26 cellular contexts compared by ENCODE assay signal in the genomic region with DNA sequence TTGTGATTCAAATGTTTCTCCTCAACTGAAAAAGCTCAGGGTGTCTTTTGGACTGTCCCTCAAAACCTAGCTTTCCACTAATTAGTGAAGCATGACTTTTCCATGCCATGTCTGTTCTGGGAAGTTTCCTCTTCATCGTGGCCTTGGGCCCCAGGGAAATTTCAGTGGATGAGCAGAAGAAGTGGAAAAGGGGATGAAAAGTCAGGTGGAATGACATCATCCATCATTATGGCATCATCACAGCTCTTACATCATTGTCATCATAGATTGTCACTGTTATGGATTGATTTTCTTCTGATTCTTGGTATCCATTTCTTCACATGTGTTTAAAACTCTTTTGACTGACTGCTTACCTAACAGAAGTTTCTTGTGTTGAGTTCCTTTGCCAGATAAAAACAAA. TPM values are rescaled to one million over a fixed set of nuclear protein-coding genes. Genes with fewer than 3 reads are reported as not detected.
DNase-seq lines count a peak whose midpoint lies in the region; ATAC-seq, FAIRE-seq and TF ChIP-seq lines count a peak whose summit lies in the region.
"Had no signal": no experiment of that assay in that cellular context is flagged by ENCODE, and none has a peak within 500 bp of the region (broad histone marks: within the 10 kb centered on the region; RNA-seq: fewer than 3 reads in every experiment).

No MANE protein-coding gene starts in this region.

- intact Hi-C loops in HepG2 (cut with micrococcal nuclease; ENCODE audit: unreplicated experiment) (no loop called here), right lobe of liver (cut with DNase I) (no loop called here), K562 (cut with micrococcal nuclease) (no loop called here), A673 (cut with micrococcal nuclease; ENCODE audit: unreplicated experiment) (no loop called here)

- H3K27me3 Mint-ChIP-seq in progenitor cell of endocrine pancreas: no peaks in the 10 kb centered on the region
- H3K27me3 Mint-ChIP-seq: CD4-positive, alpha-beta memory T cell; CD4-positive, CD25-positive, alpha-beta regulatory T cell; CD8-positive, alpha-beta memory T cell had no signal

- TF ChIP-seq POLR2A in HepG2 (IDR thresholded peaks at IDR 0.05; ENCODE audit: insufficient read depth in 1 of 2, low read depth in 2 of 2, low read length in 2 of 2) (no peak), right lobe of liver (IDR thresholded peaks at IDR 0.05) (no peak), K562 (conservative IDR thresholded peaks at IDR 0.05) (no peak)

- H3K4me2 ChIP-seq in HepG2 (ENCODE audit: low read depth, low read length) (no peak overlapping the region), K562 (ENCODE audit: insufficient read depth, low read length) (no peak overlapping the region)
- H3K4me2 ChIP-seq: A549, BLaER1 had no signal

- no peak overlapping the region for H2AFZ ChIP-seq in HepG2 (ENCODE audit: low read length)
- H2AFZ ChIP-seq in K562 (ENCODE audit: low read depth, low read length): no peak overlapping the region

- no peak for TF ChIP-seq EP300 in HepG2 (IDR thresholded peaks at IDR 0.05; ENCODE audit: low read depth in 2 of 2, low read length in 2 of 2)
- no peak for TF ChIP-seq EP300 in HepG2 (CRISPR knock-in tag; IDR thresholded peaks at IDR 0.05; ENCODE audit: borderline replicate concordance)
- no peak for TF ChIP-seq EP300 in K562 (IDR thresholded peaks at IDR 0.05; ENCODE audit: low read length)

- H3K36me3 Mint-ChIP-seq in progenitor cell of endocrine pancreas (ENCODE audit: insufficient read depth): peaks cover 17% of the 10 kb centered on the region

- no peak overlapping the region for H3K4me3 Mint-ChIP-seq in progenitor cell of endocrine pancreas (ENCODE audit: low read depth)
- H3K4me3 Mint-ChIP-seq: CD14-positive monocyte; CD4-positive, alpha-beta memory T cell; CD4-positive, CD25-positive, alpha-beta regulatory T cell; CD8-positive, alpha-beta memory T cell had no signal

- H3K9me3 ChIP-seq in HepG2 (ENCODE audit: low read length) (no peaks in the 10 kb centered on the region), right lobe of liver (no peaks in the 10 kb centered on the region), K562 (replicated peaks; ENCODE audit: control insufficient read depth, insufficient read depth, low read depth, low read length) (no peaks in the 10 kb centered on the region), A673 (ENCODE audit: low read depth, low read length, poor library complexity, severe bottlenecking) (no peaks in the 10 kb centered on the region)
- H3K9me3 ChIP-seq: A549, BE2C, BLaER1 had no signal

- no peak for ATAC-seq in HepG2
- ATAC-seq in right lobe of liver: no peak
- no peak for ATAC-seq in K562
- no peak for ATAC-seq in GM21515 (IDR thresholded peaks at IDR 0.05; ENCODE audit: unreplicated experiment)
- ATAC-seq: A549 had no signal

- H3K36me3 ChIP-seq in HepG2 (replicated peaks in 1 of 2; ENCODE audit: control insufficient read depth in 1 of 2, insufficient read depth in 2 of 2, low read length in 2 of 2): peaks cover 0 to 3% of the 10 kb centered on the region in 2 experiments; a peak in 1 of 5 replicates
- no peaks in the 10 kb centered on the region for H3K36me3 ChIP-seq in right lobe of liver
- H3K36me3 ChIP-seq in K562 (ENCODE audit: control insufficient read depth, insufficient read depth, low read length): no peaks in the 10 kb centered on the region
- no peaks in the 10 kb centered on the region for H3K36me3 ChIP-seq in A673 (ENCODE audit: insufficient read depth, low read length, poor library complexity, severe bottlenecking)
- H3K36me3 ChIP-seq: BE2C had no signal

- TF ChIP-seq CTCF in HepG2 (CRISPR knock-in tag; IDR thresholded peaks at IDR 0.05) (no peak), right lobe of liver (IDR thresholded peaks at IDR 0.05) (no peak), K562 (IDR thresholded peaks at IDR 0.05 in 2 of 3, conservative IDR thresholded peaks at IDR 0.05 in 1 of 3; ENCODE audit: insufficient read depth in 2 of 3, low read depth in 1 of 3, low read length in 3 of 3) (no peak), progenitor cell of endocrine pancreas (IDR thresholded peaks at IDR 0.05; ENCODE audit: unreplicated experiment) (no peak), A673 (conservative IDR thresholded peaks at IDR 0.05; ENCODE audit: low read depth, low read length) (no peak)

- in situ Hi-C loops in HepG2 (cut with HindIII; ENCODE audit: extremely low pct_ligation_motif_present, low pct_unique_long_range_greater_than_20kb): no loop called here
- in situ Hi-C loops in K562 (cut with MboI): no loop called here

- CTCF ChIA-PET in HepG2 (lab: Yijun Ruan, JAX; ENCODE audit: low intra/inter-chr PET ratio, low total read pairs): no interaction called here
- CTCF ChIA-PET in K562 (lab: Yijun Ruan, JAX; ENCODE audit: low intra/inter-chr PET ratio): no interaction called here
- CTCF ChIA-PET in A673 (lab: Charles Lee): no interaction called here

- POLR2A ChIA-PET in HepG2 (lab: Yijun Ruan, JAX): no interaction called here
- POLR2A ChIA-PET in K562 (lab: Yijun Ruan, JAX): interaction anchor here (0.9 to 1.2 kb wide), 2 partner anchors 10 to 37 kb away, joined by 3 to 8 read pairs; a partner anchor contains a TSS
- POLR2A ChIA-PET in A673 (lab: Charles Lee; ENCODE audit: low non-redundant PET): interaction anchor here (0.7 kb wide), 1 partner anchor 10 kb away, joined by 3 read pairs; a partner anchor contains a TSS

- H3K9me1 ChIP-seq in K562 (ENCODE audit: control insufficient read depth, insufficient read depth, low read length): no peaks in the 10 kb centered on the region

- no peak overlapping the region for H3K27ac ChIP-seq in HepG2 (ENCODE audit: extremely low read length, insufficient read depth, low read length)
- no peak overlapping the region for H3K27ac ChIP-seq in right lobe of liver
- H3K27ac ChIP-seq in K562 (ENCODE audit: extremely low read depth, low read depth, low read length): no peak overlapping the region
- H3K27ac ChIP-seq in A673 (ENCODE audit: low read depth, low read length, poor library complexity, severe bottlenecking): no peak overlapping the region
- H3K27ac ChIP-seq: 22Rv1, A549, BLaER1 had no signal

- H3K9ac ChIP-seq in HepG2 (ENCODE audit: insufficient read depth, low read depth, low read length) (no peak overlapping the region), K562 (ENCODE audit: insufficient read depth in 1 of 2, low read depth in 2 of 2, low read length in 2 of 2) (no peak overlapping the region)
- H3K9ac ChIP-seq: BLaER1 had no signal

- no peak for DNase-seq in HepG2 (ENCODE audit: low spot score)
- no peak for DNase-seq in right lobe of liver
- no peak for DNase-seq in K562 (ENCODE audit: extremely low read depth in 1 of 4, low spot score in 3 of 4)
- DNase-seq in progenitor cell of endocrine pancreas (ENCODE audit: low spot score, unreplicated experiment): no peak
- DNase-seq in A673 (ENCODE audit: low spot score): no peak
- DNase-seq: ACHN; BE2C; C1 segment of cervical spinal cord; CD4-positive, alpha-beta memory T cell; CD4-positive, CD25-positive, alpha-beta regulatory T cell; CD8-positive, alpha-beta memory T cell; COR-L47; DMS 273 treated with DMSO at 0.1 percent for 48 hours; DMS153; DMS53; DMS79; DND-41; GF-D8 had no signal

- H3K27ac Mint-ChIP-seq in progenitor cell of endocrine pancreas: peak overlapping the region; percentile 29
- H3K27ac Mint-ChIP-seq: CD4-positive, alpha-beta memory T cell; CD4-positive, CD25-positive, alpha-beta regulatory T cell; CD8-positive, alpha-beta memory T cell had no signal

- TF ChIP-seq RAD21 in HepG2 (CRISPR knock-in tag; IDR thresholded peaks at IDR 0.05) (no peak), K562 (CRISPR knock-in tag; conservative IDR thresholded peaks at IDR 0.05 in 1 of 2, IDR thresholded peaks at IDR 0.05 in 1 of 2) (no peak)

- BruUV-seq in HepG2 (replicated peaks; lab: Mats Ljungman, UMichigan): no TSS peak
- BruUV-seq in K562 (replicated peaks; lab: Mats Ljungman, UMichigan): no TSS peak
- no TSS peak for BruUV-seq in A673 (replicated peaks; lab: Mats Ljungman, UMichigan)

- H3K27me3 ChIP-seq in HepG2 (ENCODE audit: control insufficient read depth in 1 of 2, insufficient read depth in 2 of 2, low read length in 2 of 2): no peaks in the 10 kb centered on the region
- H3K27me3 ChIP-seq in right lobe of liver: no peaks in the 10 kb centered on the region
- no peaks in the 10 kb centered on the region for H3K27me3 ChIP-seq in K562 (ENCODE audit: control insufficient read depth in 2 of 2, insufficient read depth in 2 of 2, low read length in 2 of 2)
- H3K27me3 ChIP-seq in A673 (replicated peaks; ENCODE audit: insufficient read depth, low read depth, low read length, poor library complexity): no peaks in the 10 kb centered on the region
- H3K27me3 ChIP-seq: BE2C, BLaER1 had no signal

- FAIRE-seq in HepG2 (lab: Jason Lieb, UNC): no peak
- FAIRE-seq in K562 (lab: Jason Lieb, UNC): no peak
- FAIRE-seq: A549, G401.6, GM12892, GM18507 had no signal

- H3K4me1 Mint-ChIP-seq in progenitor cell of endocrine pancreas (ENCODE audit: low read depth): no peaks in the 10 kb centered on the region
- H3K4me1 Mint-ChIP-seq: CD14-positive monocyte; CD4-positive, alpha-beta memory T cell; CD8-positive, alpha-beta memory T cell had no signal

- no peaks in the 10 kb centered on the region for H3K9me3 Mint-ChIP-seq in progenitor cell of endocrine pancreas (ENCODE audit: low read depth)
- H3K9me3 Mint-ChIP-seq: CD4-positive, alpha-beta memory T cell; CD4-positive, CD25-positive, alpha-beta regulatory T cell; CD8-positive, alpha-beta memory T cell had no signal

- H3K4me1 ChIP-seq in HepG2 (ENCODE audit: insufficient read depth, low read length) (no peaks in the 10 kb centered on the region), right lobe of liver (no peaks in the 10 kb centered on the region), K562 (replicated peaks in 1 of 2; ENCODE audit: control insufficient read depth in 2 of 2, insufficient read depth in 2 of 2, low read length in 2 of 2) (no peaks in the 10 kb centered on the region; a peak in 1 of 5 replicates), A673 (ENCODE audit: insufficient read depth, low read length, poor library complexity, severe bottlenecking) (peaks cover 5% of the 10 kb centered on the region)
- H3K4me1 ChIP-seq: A549, BE2C, BLaER1 had no signal

- H3K79me2 ChIP-seq in HepG2 (ENCODE audit: insufficient read depth, low read length) (no peaks in the 10 kb centered on the region), K562 (ENCODE audit: control insufficient read depth, insufficient read depth, low read length) (no peaks in the 10 kb centered on the region)

- H4K20me1 ChIP-seq in HepG2 (ENCODE audit: insufficient read depth, low read length): no peaks in the 10 kb centered on the region
- H4K20me1 ChIP-seq in K562 (replicated peaks; ENCODE audit: control insufficient read depth, insufficient read depth, low read length): no peaks in the 10 kb centered on the region
- H4K20me1 ChIP-seq: BLaER1 had no signal

- 100% methylated on average over 1 of the region's 1 CpG for WGBS in HepG2 (ENCODE audit: low lambda C conversion rate)
- no CpG with 5 or more reads among the region's 1 CpG for WGBS in right lobe of liver (ENCODE audit: insufficient coverage, low coverage, low lambda C conversion rate, missing lambda C conversion rate)
- 29% methylated on average over 1 of the region's 1 CpG for WGBS in K562 (ENCODE audit: insufficient coverage, low coverage, missing lambda C conversion rate)

- H3K4me3 ChIP-seq in HepG2 (replicated peaks in 1 of 3; ENCODE audit: insufficient read depth in 1 of 3, low read depth in 2 of 3, low read length in 3 of 3): no peak overlapping the region
- no peak overlapping the region for H3K4me3 ChIP-seq in right lobe of liver
- no peak overlapping the region for H3K4me3 ChIP-seq in K562
- H3K4me3 ChIP-seq in A673 (ENCODE audit: low read depth, low read length, poor library complexity, severe bottlenecking): no peak overlapping the region
- H3K4me3 ChIP-seq: A549, BLaER1 had no signal

RNA-seq across cellular contexts. Expression of a gene that starts 26.2 kb away (rescaled TPM):
- total RNA-seq in HepG2 (2016; rRNA removed; fragmentation: Illumina TruSeq; extraction: Trizol) (15.3 and 20.1 TPM in 2 replicates), right lobe of liver (10 to 100 TPM; 14.5 to 30.5 (median 24.1) TPM), K562 (2014; rRNA removed) (57.4 and 68.7 TPM in 2 replicates), K562 (2014; rRNA removed; fragmentation: Illumina TruSeq; extraction: Trizol) (13.3 and 15.8 TPM in 2 replicates), K562 (2015; rRNA removed; fragmentation: Illumina TruSeq; extraction: Trizol) (30.9 and 31.6 TPM in 2 replicates), K562 (2021) (45.8 and 47.3 TPM in 2 replicates), progenitor cell of endocrine pancreas (20.3 and 23.0 TPM in 2 replicates), A673 (2021) (57.9 and 63.8 TPM in 2 replicates)
- 2.2 and 3.3 TPM in 2 replicates for total RNA-seq in HepG2 (2016; cell fraction: cytosol; rRNA removed; fragmentation: Illumina TruSeq; extraction: Trizol; ENCODE audit: low read depth)
- total RNA-seq in HepG2 (2016; cell fraction: insoluble cytoplasmic fraction; rRNA removed; fragmentation: Illumina TruSeq; extraction: Trizol): 15.0 and 19.2 TPM in 2 replicates
- 5.4 and 5.5 TPM in 2 replicates for total RNA-seq in HepG2 (2016; cell fraction: membrane; rRNA removed; fragmentation: Illumina TruSeq; extraction: Trizol)
- total RNA-seq in HepG2 (2016; cell fraction: nucleus; rRNA removed; fragmentation: Illumina TruSeq; extraction: Trizol): 16.8 and 19.8 TPM in 2 replicates
- polyA plus RNA-seq in HepG2 (2011; rRNA removed) (20.6 and 27.7 TPM in 2 replicates), K562 (2011; rRNA removed) (19.3 and 27.7 TPM in 2 replicates), K562 (2014; fragmentation: Illumina TruSeq; extraction: Trizol) (28.2 and 30.0 TPM in 2 replicates), K562 (2014; fragmentation: Nextera tagmentation; extraction: Ambion mirVana) (1 to 10 TPM; 5.5 to 6.5 TPM), K562 (2014; rRNA removed) (34.7 and 43.0 TPM in 2 replicates)
- polyA plus RNA-seq in HepG2 (2011; cell fraction: cytosol; rRNA removed): 11.3 and 15.1 TPM in 2 replicates
- polyA plus RNA-seq in HepG2 (2011; cell fraction: nucleus; rRNA removed): 130 and 140 TPM in 2 replicates
- 9.3 and 11.3 TPM in 2 replicates for polyA plus RNA-seq in HepG2 (2012)
- 2.0 and 2.1 TPM in 2 replicates for polyA plus RNA-seq in HepG2 (2016; cell fraction: cytosol; fragmentation: Illumina TruSeq; extraction: Trizol; ENCODE audit: low read depth)
- 14.4 and 15.2 TPM in 2 replicates for polyA plus RNA-seq in HepG2 (2016; cell fraction: insoluble cytoplasmic fraction; fragmentation: Illumina TruSeq; extraction: Trizol; ENCODE audit: low read depth)
- 3.7 TPM in 2 replicates for polyA plus RNA-seq in HepG2 (2016; cell fraction: membrane; fragmentation: Illumina TruSeq; extraction: Trizol; ENCODE audit: low read depth)
- 38.8 and 42.1 TPM in 2 replicates for polyA plus RNA-seq in HepG2 (2016; cell fraction: nucleus; fragmentation: Illumina TruSeq; extraction: Trizol; ENCODE audit: insufficient read depth, low read depth)
- polyA minus RNA-seq in HepG2 (2011; rRNA and poly(A)+ RNA removed; ENCODE audit: low replicate concordance): 31.0 and 50.1 TPM in 2 replicates
- 12.0 and 12.5 TPM in 2 replicates for polyA minus RNA-seq in HepG2 (2011; cell fraction: cytosol; rRNA and poly(A)+ RNA removed)
- polyA minus RNA-seq in HepG2 (2011; cell fraction: nucleus; rRNA and poly(A)+ RNA removed): 12.9 and 13.9 TPM in 2 replicates
- total RNA-seq in K562 (2011; cell fraction: chromatin; rRNA removed; ENCODE audit: low replicate concordance): 17.4 and 51.8 TPM in 2 replicates
- total RNA-seq in K562 (2011; cell fraction: nucleolus; rRNA removed): 53.4 and 56.5 TPM in 2 replicates
- total RNA-seq in K562 (2011; cell fraction: nucleoplasm; rRNA removed): 27.6 and 32.3 TPM in 2 replicates
- 29.0 and 63.4 TPM in 2 replicates for polyA plus RNA-seq in K562 (2011; cell fraction: cytosol; rRNA removed)
- 98.1 and 179 TPM in 2 replicates for polyA plus RNA-seq in K562 (2011; cell fraction: nucleus; rRNA removed)
- polyA plus RNA-seq in K562 (2012): 24.2 and 27.5 TPM in 2 replicates
- polyA minus RNA-seq in K562 (2011; rRNA and poly(A)+ RNA removed): 10.9 and 14.8 TPM in 2 replicates
- polyA minus RNA-seq in K562 (2011; cell fraction: cytosol; rRNA and poly(A)+ RNA removed): 27.6 and 28.3 TPM in 2 replicates
- polyA minus RNA-seq in K562 (2011; cell fraction: nucleus; rRNA and poly(A)+ RNA removed): 23.2 and 23.7 TPM in 2 replicates

RNA-seq across cellular contexts. Expression of a gene that starts 36.2 kb away (rescaled TPM):
- total RNA-seq in HepG2 (2016; rRNA removed; fragmentation: Illumina TruSeq; extraction: Trizol): 127 and 129 TPM in 2 replicates
- 100 and 107 TPM in 2 replicates for total RNA-seq in HepG2 (2016; cell fraction: cytosol; rRNA removed; fragmentation: Illumina TruSeq; extraction: Trizol; ENCODE audit: low read depth)
- total RNA-seq in HepG2 (2016; cell fraction: insoluble cytoplasmic fraction; rRNA removed; fragmentation: Illumina TruSeq; extraction: Trizol): 120 and 139 TPM in 2 replicates
- 129 and 137 TPM in 2 replicates for total RNA-seq in HepG2 (2016; cell fraction: membrane; rRNA removed; fragmentation: Illumina TruSeq; extraction: Trizol)
- total RNA-seq in HepG2 (2016; cell fraction: nucleus; rRNA removed; fragmentation: Illumina TruSeq; extraction: Trizol): 38.1 and 46.3 TPM in 2 replicates
- polyA plus RNA-seq in HepG2 (2011; rRNA removed): 130 and 154 TPM in 2 replicates
- polyA plus RNA-seq in HepG2 (2011; cell fraction: cytosol; rRNA removed): 136 and 140 TPM in 2 replicates
- polyA plus RNA-seq in HepG2 (2011; cell fraction: nucleus; rRNA removed): 41.3 and 46.6 TPM in 2 replicates
- polyA plus RNA-seq in HepG2 (2012): 81.4 and 137 TPM in 2 replicates
- 129 and 144 TPM in 2 replicates for polyA plus RNA-seq in HepG2 (2016; cell fraction: cytosol; fragmentation: Illumina TruSeq; extraction: Trizol; ENCODE audit: low read depth)
- 157 and 159 TPM in 2 replicates for polyA plus RNA-seq in HepG2 (2016; cell fraction: insoluble cytoplasmic fraction; fragmentation: Illumina TruSeq; extraction: Trizol; ENCODE audit: low read depth)
- 161 and 164 TPM in 2 replicates for polyA plus RNA-seq in HepG2 (2016; cell fraction: membrane; fragmentation: Illumina TruSeq; extraction: Trizol; ENCODE audit: low read depth)
- polyA plus RNA-seq in HepG2 (2016; cell fraction: nucleus; fragmentation: Illumina TruSeq; extraction: Trizol; ENCODE audit: insufficient read depth, low read depth): 79.1 and 91.5 TPM in 2 replicates
- polyA minus RNA-seq in HepG2 (2011; rRNA and poly(A)+ RNA removed; ENCODE audit: low replicate concordance): 66.1 and 174 TPM in 2 replicates
- 29.3 and 33.8 TPM in 2 replicates for polyA minus RNA-seq in HepG2 (2011; cell fraction: cytosol; rRNA and poly(A)+ RNA removed)
- polyA minus RNA-seq in HepG2 (2011; cell fraction: nucleus; rRNA and poly(A)+ RNA removed): 14.4 and 17.7 TPM in 2 replicates
- total RNA-seq in right lobe of liver: 100 to 1,000 TPM in 2 of 6 experiments, 10 to 100 TPM in 4; 30.6 to 227 (median 32.8) TPM
- total RNA-seq in K562 (2011; cell fraction: chromatin; rRNA removed; ENCODE audit: low replicate concordance): 16.1 and 36.9 TPM in 2 replicates
- total RNA-seq in K562 (2011; cell fraction: nucleolus; rRNA removed): 41.2 and 47.9 TPM in 2 replicates
- total RNA-seq in K562 (2011; cell fraction: nucleoplasm; rRNA removed): 32.6 and 42.2 TPM in 2 replicates
- 164 and 284 TPM in 2 replicates for total RNA-seq in K562 (2014; rRNA removed)
- total RNA-seq in K562 (2014; rRNA removed; fragmentation: Illumina TruSeq; extraction: Trizol): 63.0 and 98.5 TPM in 2 replicates
- 115 and 130 TPM in 2 replicates for total RNA-seq in K562 (2015; rRNA removed; fragmentation: Illumina TruSeq; extraction: Trizol)
- total RNA-seq in K562 (2021): 95.9 and 109 TPM in 2 replicates
- 151 and 169 TPM in 2 replicates for polyA plus RNA-seq in K562 (2011; rRNA removed)
- 153 and 227 TPM in 2 replicates for polyA plus RNA-seq in K562 (2011; cell fraction: cytosol; rRNA removed)
- polyA plus RNA-seq in K562 (2011; cell fraction: nucleus; rRNA removed): 87.2 and 100 TPM in 2 replicates
- 146 and 190 TPM in 2 replicates for polyA plus RNA-seq in K562 (2012)
- 205 and 214 TPM in 2 replicates for polyA plus RNA-seq in K562 (2014; fragmentation: Illumina TruSeq; extraction: Trizol)
- polyA plus RNA-seq in K562 (2014; fragmentation: Nextera tagmentation; extraction: Ambion mirVana): 100 to 1,000 TPM; 416 to 441 TPM
- 197 and 206 TPM in 2 replicates for polyA plus RNA-seq in K562 (2014; rRNA removed)
- 24.1 and 41.5 TPM in 2 replicates for polyA minus RNA-seq in K562 (2011; rRNA and poly(A)+ RNA removed)
- 58.9 and 66.1 TPM in 2 replicates for polyA minus RNA-seq in K562 (2011; cell fraction: cytosol; rRNA and poly(A)+ RNA removed)
- polyA minus RNA-seq in K562 (2011; cell fraction: nucleus; rRNA and poly(A)+ RNA removed): 14.9 and 21.1 TPM in 2 replicates
- 78.4 and 90.1 TPM in 2 replicates for total RNA-seq in progenitor cell of endocrine pancreas
- total RNA-seq in A673 (2021): 137 and 140 TPM in 2 replicates

RNA-seq across cellular contexts. Expression of a gene that starts 57.2 kb away (rescaled TPM):
- total RNA-seq in HepG2 (2016; rRNA removed; fragmentation: Illumina TruSeq; extraction: Trizol) (0.27 and 0.33 TPM in 2 replicates), right lobe of liver (1 to 10 TPM in 5 of 6 experiments, under 1 TPM in 1; 0.98 to 3.7 (median 1.7) TPM), K562 (2014; rRNA removed) (1.0 and 1.3 TPM in 2 replicates), K562 (2014; rRNA removed; fragmentation: Illumina TruSeq; extraction: Trizol) (0.22 and 0.25 TPM in 2 replicates), K562 (2015; rRNA removed; fragmentation: Illumina TruSeq; extraction: Trizol) (0.25 and 0.57 TPM in 2 replicates), K562 (2021) (3.5 and 3.7 TPM in 2 replicates), progenitor cell of endocrine pancreas (30.9 and 34.6 TPM in 2 replicates), A673 (2021) (9.8 and 13.7 TPM in 2 replicates)
- total RNA-seq in HepG2 (2016; cell fraction: cytosol; rRNA removed; fragmentation: Illumina TruSeq; extraction: Trizol; ENCODE audit: low read depth): 0.10 and 0.35 TPM in 2 replicates
- total RNA-seq in HepG2 (2016; cell fraction: insoluble cytoplasmic fraction; rRNA removed; fragmentation: Illumina TruSeq; extraction: Trizol): 0.22 and 0.28 TPM in 2 replicates
- 0.09 and 0.14 TPM in 2 replicates for total RNA-seq in HepG2 (2016; cell fraction: membrane; rRNA removed; fragmentation: Illumina TruSeq; extraction: Trizol)
- total RNA-seq in HepG2 (2016; cell fraction: nucleus; rRNA removed; fragmentation: Illumina TruSeq; extraction: Trizol): 0.28 and 0.37 TPM in 2 replicates
- polyA plus RNA-seq in HepG2 (2011; rRNA removed) (0.86 and 1.8 TPM in 2 replicates), K562 (2011; rRNA removed) (0.67 and 1.0 TPM in 2 replicates), K562 (2014; fragmentation: Illumina TruSeq; extraction: Trizol) (0.79 and 1.7 TPM in 2 replicates), K562 (2014; fragmentation: Nextera tagmentation; extraction: Ambion mirVana) (not detected), K562 (2014; rRNA removed) (1.1 and 2.1 TPM in 2 replicates)
- 0.91 and 1.2 TPM in 2 replicates for polyA plus RNA-seq in HepG2 (2011; cell fraction: cytosol; rRNA removed)
- polyA plus RNA-seq in HepG2 (2011; cell fraction: nucleus; rRNA removed): 3.4 and 3.5 TPM in 2 replicates
- polyA plus RNA-seq in HepG2 (2012): 1.5 and 2.1 TPM in 2 replicates
- 0.02 TPM in 1 of 2 replicates, not detected in the other for polyA plus RNA-seq in HepG2 (2016; cell fraction: cytosol; fragmentation: Illumina TruSeq; extraction: Trizol; ENCODE audit: low read depth)
- polyA plus RNA-seq in HepG2 (2016; cell fraction: insoluble cytoplasmic fraction; fragmentation: Illumina TruSeq; extraction: Trizol; ENCODE audit: low read depth): 0.38 and 0.45 TPM in 2 replicates
- polyA plus RNA-seq in HepG2 (2016; cell fraction: membrane; fragmentation: Illumina TruSeq; extraction: Trizol; ENCODE audit: low read depth): 0.14 and 0.20 TPM in 2 replicates
- polyA plus RNA-seq in HepG2 (2016; cell fraction: nucleus; fragmentation: Illumina TruSeq; extraction: Trizol; ENCODE audit: insufficient read depth, low read depth): 0.48 and 0.55 TPM in 2 replicates
- 1.7 and 5.3 TPM in 2 replicates for polyA minus RNA-seq in HepG2 (2011; rRNA and poly(A)+ RNA removed; ENCODE audit: low replicate concordance)
- polyA minus RNA-seq in HepG2 (2011; cell fraction: cytosol; rRNA and poly(A)+ RNA removed): 2.5 and 2.7 TPM in 2 replicates
- 2.1 and 2.4 TPM in 2 replicates for polyA minus RNA-seq in HepG2 (2011; cell fraction: nucleus; rRNA and poly(A)+ RNA removed)
- 1.5 and 4.2 TPM in 2 replicates for total RNA-seq in K562 (2011; cell fraction: chromatin; rRNA removed; ENCODE audit: low replicate concordance)
- total RNA-seq in K562 (2011; cell fraction: nucleolus; rRNA removed): 3.5 and 3.7 TPM in 2 replicates
- 1.9 and 2.8 TPM in 2 replicates for total RNA-seq in K562 (2011; cell fraction: nucleoplasm; rRNA removed)
- polyA plus RNA-seq in K562 (2011; cell fraction: cytosol; rRNA removed): 0.81 and 2.0 TPM in 2 replicates
- polyA plus RNA-seq in K562 (2011; cell fraction: nucleus; rRNA removed): 1.5 and 4.5 TPM in 2 replicates
- polyA plus RNA-seq in K562 (2012): 1.3 and 3.5 TPM in 2 replicates
- polyA minus RNA-seq in K562 (2011; rRNA and poly(A)+ RNA removed): 0.54 and 0.98 TPM in 2 replicates
- 3.0 and 5.0 TPM in 2 replicates for polyA minus RNA-seq in K562 (2011; cell fraction: cytosol; rRNA and poly(A)+ RNA removed)
- 1.5 and 1.7 TPM in 2 replicates for polyA minus RNA-seq in K562 (2011; cell fraction: nucleus; rRNA and poly(A)+ RNA removed)
